In genomic region chr7:38336136-38336491, GRCh38 we compare ENCODE assay signal across 8 cellular contexts.
DNase-seq lines count a peak whose midpoint lies in the region; ATAC-seq, FAIRE-seq and TF ChIP-seq lines count a peak whose summit lies in the region.
"Not testable (repeated sequence)": the region's sequence is repeated elsewhere in the genome, so short reads cannot be mapped to it uniquely, and the experiment has no call there.

No MANE protein-coding gene starts in this region.

- not testable (repeated sequence) for H4K20me1 ChIP-seq in HCT116 (ENCODE audit: insufficient read depth); K562 (replicated peaks; ENCODE audit: control insufficient read depth, insufficient read depth, low read length); hepatocyte (ENCODE audit: insufficient read depth, poor library complexity, severe bottlenecking)

- not testable (repeated sequence) for H3K9me1 ChIP-seq in K562 (ENCODE audit: control insufficient read depth, insufficient read depth, low read length)

- peak overlapping the region; percentile 77 for H3K4me3 Mint-ChIP-seq in activated T-cell treated with anti-CD3 and anti-CD28 coated beads, Interleukin-2, amount 50 U/mL, for 24 hours
- H3K4me3 Mint-ChIP-seq in natural killer cell = peak overlapping the region; percentile 93
- H3K4me3 Mint-ChIP-seq in stimulated activated effector memory CD8-positive, alpha-beta T cell treated with anti-CD3 and anti-CD28 coated beads, Interleukin-12 subunit alpha, Interleukin-12 subunit beta, amount 100 ng/mL, for 72 hours = peak overlapping the region; percentile 71

- not testable (repeated sequence) for H3K79me2 ChIP-seq in ACC112 (ENCODE audit: control insufficient read depth, insufficient read depth, low read length, unreplicated experiment); HCT116 (ENCODE audit: insufficient read depth, low read length); hepatocyte
- H3K79me2 ChIP-seq in K562 (ENCODE audit: control insufficient read depth, insufficient read depth, low read length) = peaks cover 44% of the 10 kb centered on the region

- peak overlapping the region; percentile 92 for H3K27ac Mint-ChIP-seq in activated T-cell treated with anti-CD3 and anti-CD28 coated beads, Interleukin-2, amount 50 U/mL, for 24 hours
- H3K27ac Mint-ChIP-seq in natural killer cell = peak overlapping the region; percentile 90 to 93
- H3K27ac Mint-ChIP-seq in stimulated activated effector memory CD8-positive, alpha-beta T cell treated with anti-CD3 and anti-CD28 coated beads, Interleukin-12 subunit alpha, Interleukin-12 subunit beta, amount 100 ng/mL, for 72 hours = peak overlapping the region; percentile 96

- not testable (repeated sequence) for FAIRE-seq in K562 (lab: Jason Lieb, UNC)

- TF ChIP-seq EP300 in K562 (IDR thresholded peaks at IDR 0.05; ENCODE audit: low read length) = not testable (repeated sequence)

- H2AFZ ChIP-seq in ACC112 (ENCODE audit: low read length, unreplicated experiment) = peak overlapping the region; percentile 4
- H2AFZ ChIP-seq in HCT116 (ENCODE audit: low read depth, low read length, poor library complexity, severe bottlenecking) = peak overlapping the region; percentile 8
- H2AFZ ChIP-seq in K562 (ENCODE audit: low read depth, low read length) = peak overlapping the region; percentile 95
- peak overlapping the region; percentile 31 for H2AFZ ChIP-seq in hepatocyte

- not testable (repeated sequence) for H3K9me3 Mint-ChIP-seq in activated T-cell treated with anti-CD3 and anti-CD28 coated beads, Interleukin-2, amount 50 U/mL, for 24 hours; natural killer cell; stimulated activated effector memory CD8-positive, alpha-beta T cell treated with anti-CD3 and anti-CD28 coated beads, Interleukin-12 subunit alpha, Interleukin-12 subunit beta, amount 100 ng/mL, for 72 hours

- H3K4me2 ChIP-seq in HCT116 (ENCODE audit: low read length) = not testable (repeated sequence)
- H3K4me2 ChIP-seq in K562 (ENCODE audit: insufficient read depth, low read length) = peak overlapping the region; percentile 77
- peak overlapping the region; percentile 57 for H3K4me2 ChIP-seq in hepatocyte

- H3K4me1 Mint-ChIP-seq in activated T-cell treated with anti-CD3 and anti-CD28 coated beads, Interleukin-2, amount 50 U/mL, for 24 hours (ENCODE audit: low read depth) = peaks cover 56% of the 10 kb centered on the region
- peaks cover 82 to 87% of the 10 kb centered on the region in 2 donors for H3K4me1 Mint-ChIP-seq in natural killer cell
- peaks cover 82% of the 10 kb centered on the region for H3K4me1 Mint-ChIP-seq in stimulated activated effector memory CD8-positive, alpha-beta T cell treated with anti-CD3 and anti-CD28 coated beads, Interleukin-12 subunit alpha, Interleukin-12 subunit beta, amount 100 ng/mL, for 72 hours

- H3K36me3 ChIP-seq in ACC112 (ENCODE audit: insufficient read depth, low read length); HCT116 (ENCODE audit: control insufficient read depth in 1 of 2, insufficient read depth in 2 of 2, low read length in 2 of 2); Peyer's patch; K562 (ENCODE audit: control insufficient read depth, insufficient read depth, low read length); hepatocyte (replicated peaks; ENCODE audit: insufficient read depth, low read depth): not testable (repeated sequence)

- not testable (repeated sequence) for H3K9me2 ChIP-seq in HCT116 (ENCODE audit: insufficient read depth); hepatocyte (replicated peaks; ENCODE audit: insufficient read depth)

- in situ Hi-C loops in K562 (cut with MboI) = loop anchor here (5.0 to 10.0 kb wide), 2 partner anchors 114 to 231 kb away; no protein-coding TSS in a partner anchor

- H3K27me3 ChIP-seq in ACC112 (ENCODE audit: insufficient read depth, low read length); HCT116 (ENCODE audit: insufficient read depth, low read length); Peyer's patch; K562 (ENCODE audit: control insufficient read depth in 2 of 2, insufficient read depth in 2 of 2, low read length in 2 of 2); hepatocyte: not testable (repeated sequence)

- CTCF ChIA-PET in HCT116 (lab: Charles Lee) = interaction anchor here (0.7 to 3.5 kb wide), 27 partner anchors 9 to 1103 kb away, joined by 3 to 49 read pairs (median 5); partner anchors contain the start of genes SFRP4 and STARD3NL
- CTCF ChIA-PET in K562 (lab: Yijun Ruan, JAX; ENCODE audit: low intra/inter-chr PET ratio) = interaction anchor here (1.0 to 1.6 kb wide), 3 partner anchors 25 to 230 kb away, joined by 3 to 8 read pairs (median 4); no protein-coding TSS in a partner anchor

- H3K36me3 Mint-ChIP-seq in activated T-cell treated with anti-CD3 and anti-CD28 coated beads, Interleukin-2, amount 50 U/mL, for 24 hours (ENCODE audit: low read depth) = not testable (repeated sequence)
- peaks cover 31% of the 10 kb centered on the region for H3K36me3 Mint-ChIP-seq in natural killer cell
- peaks cover 67% of the 10 kb centered on the region for H3K36me3 Mint-ChIP-seq in stimulated activated effector memory CD8-positive, alpha-beta T cell treated with anti-CD3 and anti-CD28 coated beads, Interleukin-12 subunit alpha, Interleukin-12 subunit beta, amount 100 ng/mL, for 72 hours

- H3K9me3 ChIP-seq in HCT116 (ENCODE audit: control insufficient read depth in 1 of 2, insufficient read depth in 1 of 2, low read depth in 1 of 2, low read length in 2 of 2); Peyer's patch; K562 (replicated peaks; ENCODE audit: control insufficient read depth, insufficient read depth, low read depth, low read length); hepatocyte (ENCODE audit: low read depth): not testable (repeated sequence)

- DNase-seq in HCT116 (ENCODE audit: low read depth, low spot score); Peyer's patch; activated T-cell treated with anti-CD3 and anti-CD28 coated beads, Interleukin-2, amount 50 U/mL, for 24 hours; K562 (ENCODE audit: extremely low read depth in 1 of 4, low spot score in 3 of 4); hepatocyte (ENCODE audit: low spot score); natural killer cell; stimulated activated effector memory CD8-positive, alpha-beta T cell treated with anti-CD3 and anti-CD28 coated beads, Interleukin-12 subunit alpha, Interleukin-12 subunit beta, amount 100 ng/mL, for 72 hours (ENCODE audit: low spot score in 2 of 2): not testable (repeated sequence)

- H3K4me1 ChIP-seq in ACC112 (ENCODE audit: control insufficient read depth, insufficient read depth, low read length, unreplicated experiment); Peyer's patch; hepatocyte (ENCODE audit: insufficient read depth): not testable (repeated sequence)
- peaks cover 7 to 27% of the 10 kb centered on the region in 2 experiments; a peak in 3 of 4 replicates for H3K4me1 ChIP-seq in HCT116 (ENCODE audit: control insufficient read depth in 1 of 2, insufficient read depth in 2 of 2, low read length in 2 of 2)
- peaks cover 20 to 43% of the 10 kb centered on the region in 2 experiments for H3K4me1 ChIP-seq in K562 (replicated peaks in 1 of 2; ENCODE audit: control insufficient read depth in 2 of 2, insufficient read depth in 2 of 2, low read length in 2 of 2)

- not testable (repeated sequence) for H3K27me3 Mint-ChIP-seq in activated T-cell treated with anti-CD3 and anti-CD28 coated beads, Interleukin-2, amount 50 U/mL, for 24 hours; natural killer cell (ENCODE audit: low read depth in 2 of 2)

- not testable (repeated sequence) for TF ChIP-seq RAD21 in HCT116 (IDR thresholded peaks at IDR 0.05; ENCODE audit: low read depth); K562 (CRISPR knock-in tag; conservative IDR thresholded peaks at IDR 0.05 in 1 of 2, IDR thresholded peaks at IDR 0.05 in 1 of 2)

- H3K27ac ChIP-seq in ACC112 (ENCODE audit: low read depth, low read length); HCT116 (ENCODE audit: low read depth, low read length): not testable (repeated sequence)
- peak overlapping the region in 3 of 4 donors; percentile 2 to 63 (median 15) for H3K27ac ChIP-seq in Peyer's patch
- H3K27ac ChIP-seq in K562 (ENCODE audit: extremely low read depth, low read depth, low read length) = peak overlapping the region; percentile 79
- peak overlapping the region; percentile 87 for H3K27ac ChIP-seq in hepatocyte

- RAD21 ChIA-PET in HCT116 (lab: Charles Lee; ENCODE audit: low non-redundant PET in 1 of 2, low total read pairs in 2 of 2, uncharacterized antibody in 2 of 2, unreplicated experiment in 2 of 2) = interaction anchor here (0.6 to 1.5 kb wide), 5 partner anchors 8 to 120 kb away, joined by 3 to 4 read pairs (median 3); no protein-coding TSS in a partner anchor

- ATAC-seq in HCT116; K562; natural killer cell; stimulated activated effector memory CD8-positive, alpha-beta T cell treated with anti-CD3 and anti-CD28 coated beads, Interleukin-12 subunit alpha, Interleukin-12 subunit beta, amount 100 ng/mL, for 72 hours: not testable (repeated sequence)

- intact Hi-C loops in HCT116 (cut with micrococcal nuclease) (loop anchor here (5.0 kb wide), 1 partner anchor 124 kb away; no protein-coding TSS in a partner anchor), K562 (cut with micrococcal nuclease) (loop anchor here (5.0 kb wide), 1 partner anchor 119 kb away; no protein-coding TSS in a partner anchor), natural killer cell (cut with micrococcal nuclease) (loop anchor here (5.0 to 10.0 kb wide), 2 partner anchors 159 to 231 kb away; partner anchors contain the start of gene STARD3NL)

- 5% methylated on average over 10 of the region's 10 CpGs for WGBS in K562 (ENCODE audit: insufficient coverage, low coverage, missing lambda C conversion rate)
- 48% methylated on average over 10 of the region's 10 CpGs for WGBS in hepatocyte (ENCODE audit: low lambda C conversion rate, missing lambda C conversion rate)

- TF ChIP-seq POLR2A in HCT116 (IDR thresholded peaks at IDR 0.05; ENCODE audit: borderline replicate concordance, extremely low read depth, insufficient read depth, insufficient read length); Peyer's patch (IDR thresholded peaks at IDR 0.05): not testable (repeated sequence)
- 0 out of 2 replicates have a peak, but pooled peaks have one; percentile 40 for TF ChIP-seq POLR2A in K562 (conservative IDR thresholded peaks at IDR 0.05)

- H3K9ac ChIP-seq in HCT116 (ENCODE audit: low read length) = not testable (repeated sequence)
- H3K9ac ChIP-seq in K562 (ENCODE audit: insufficient read depth in 1 of 2, low read depth in 2 of 2, low read length in 2 of 2) = peak overlapping the region; percentile 65 to 83; a peak in 3 of 4 replicates

- not testable (repeated sequence) for H3K4me3 ChIP-seq in ACC112 (ENCODE audit: low read depth, low read length); HCT116 (replicated peaks in 1 of 2; ENCODE audit: low read depth in 1 of 2, low read length in 2 of 2); hepatocyte
- H3K4me3 ChIP-seq in Peyer's patch (peak overlapping the region in 2 of 4 donors; percentile 9 to 29), K562 (peak overlapping the region; percentile 19)

- not testable (repeated sequence) for BruUV-seq in HCT116 (replicated peaks; lab: Mats Ljungman, UMichigan); K562 (replicated peaks; lab: Mats Ljungman, UMichigan)

- POLR2A ChIA-PET in HCT116 (lab: Charles Lee) (interaction anchor here (1.8 kb wide), 1 partner anchor 13 kb away, joined by 4 read pairs; no protein-coding TSS in a partner anchor), K562 (lab: Yijun Ruan, JAX) (interaction anchor here (1.0 to 1.1 kb wide), 2 partner anchors 15 to 31 kb away, joined by 3 read pairs; no protein-coding TSS in a partner anchor)

- TF ChIP-seq CTCF in HCT116 (IDR thresholded peaks at IDR 0.05 in 2 of 3, conservative IDR thresholded peaks at IDR 0.05 in 1 of 3; ENCODE audit: borderline replicate concordance in 1 of 3, insufficient read depth in 1 of 3, low read depth in 2 of 3, low read length in 2 of 3); Peyer's patch (IDR thresholded peaks at IDR 0.05); K562 (IDR thresholded peaks at IDR 0.05 in 2 of 3, conservative IDR thresholded peaks at IDR 0.05 in 1 of 3; ENCODE audit: insufficient read depth in 2 of 3, low read depth in 1 of 3, low read length in 3 of 3); hepatocyte (IDR thresholded peaks at IDR 0.05; ENCODE audit: poor library complexity); natural killer cell (IDR thresholded peaks at IDR 0.05): not testable (repeated sequence)

Comparison
In these comparisons a context has a peak if more than half of its experiments do, and no peak if none do; other contexts are left out.
1. H2AFZ ChIP-seq: peak in every context shown above with its lines; median percentile 95 in K562; 31 in hepatocyte; 8 in HCT116; 4 in ACC112.